ENCODE assay signal across 8 cellular contexts in the genomic region with DNA sequence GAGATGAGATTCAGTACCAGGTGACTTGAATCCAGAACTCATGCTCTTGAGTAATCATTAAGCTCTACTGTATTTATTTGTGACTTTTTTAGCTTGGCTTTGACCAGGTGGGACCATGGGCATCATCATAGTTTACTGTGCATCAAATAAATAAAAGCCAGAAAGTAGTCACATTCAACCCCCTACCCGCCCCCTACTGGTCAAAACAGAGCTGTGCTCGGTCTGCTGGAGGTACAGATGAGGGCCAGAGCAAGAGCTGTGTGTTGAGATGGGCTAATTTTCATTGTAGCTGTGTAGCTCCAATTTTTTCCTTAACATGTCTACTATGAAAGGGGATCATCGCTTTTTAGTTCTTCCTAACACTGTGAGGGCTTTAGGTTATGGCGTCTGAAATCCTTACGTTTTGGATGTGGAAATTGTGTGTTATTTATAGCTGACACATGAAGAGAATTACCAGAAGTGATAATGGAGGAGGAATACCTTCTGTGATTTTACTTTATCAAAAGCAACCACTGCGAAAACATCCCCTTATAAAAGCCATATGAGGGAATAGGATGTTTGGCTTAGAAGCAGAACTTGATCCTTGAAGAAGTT.
A peak's percentile ranks its signal among the peaks of the same experiment; 100 is the strongest.
DNase-seq lines count a peak whose midpoint lies in the region; ATAC-seq lines count a peak whose summit lies in the region.

No MANE protein-coding gene starts in this region.

- WGBS in mesenchymal stem cell: 69% methylated on average over 4 of the region's 6 CpGs
- WGBS in neuronal stem cell (ENCODE audit: extremely low coverage in 2 of 2, insufficient read length in 2 of 2, insufficient replicate concordance in 1 of 2), 2 donors: no CpG with 5 or more reads among the region's 6 CpGs

- H3K9me3 Mint-ChIP-seq in activated naive CD8-positive, alpha-beta T cell treated with anti-CD3 and anti-CD28 coated beads for 36 hours: no peaks in the 10 kb centered on the region

- H2BK12ac ChIP-seq in mesenchymal stem cell (ENCODE audit: low read length in 2 of 2) (no peak overlapping the region), neuronal stem cell (ENCODE audit: low read length) (no peak overlapping the region)

- no peak overlapping the region for H3K4me3 Mint-ChIP-seq in activated naive CD8-positive, alpha-beta T cell treated with anti-CD3 and anti-CD28 coated beads for 36 hours

- H2AK5ac ChIP-seq in mesenchymal stem cell (ENCODE audit: low read length, severe bottlenecking) (no peak overlapping the region), neuronal stem cell (ENCODE audit: low read depth, low read length) (no peak overlapping the region)

- H4K91ac ChIP-seq in mesenchymal stem cell (ENCODE audit: low read length): no peak overlapping the region
- no peak overlapping the region for H4K91ac ChIP-seq in neuronal stem cell (ENCODE audit: low read depth, low read length, poor library complexity)

- H3K4ac ChIP-seq in mesenchymal stem cell (ENCODE audit: low read depth in 1 of 2, low read length in 2 of 2): no peak overlapping the region
- no peak overlapping the region for H3K4ac ChIP-seq in neuronal stem cell (ENCODE audit: low read length)

- H3K18ac ChIP-seq in mesenchymal stem cell (ENCODE audit: low read depth in 1 of 2, low read length in 2 of 2) (no peak overlapping the region), neuronal stem cell (ENCODE audit: low read length) (no peak overlapping the region)

- H3K23ac ChIP-seq in mesenchymal stem cell (ENCODE audit: low read length in 2 of 2) (no peak overlapping the region), neuronal stem cell (ENCODE audit: low read depth, low read length, poor library complexity) (no peak overlapping the region)

- H3K79me1 ChIP-seq in mesenchymal stem cell (replicated peaks; ENCODE audit: low read length, poor library complexity, severe bottlenecking) (peaks cover 24% of the 10 kb centered on the region), neuronal stem cell (ENCODE audit: low read depth, low read length) (peaks cover 2% of the 10 kb centered on the region)

- peak; percentile 50 for ATAC-seq in HG02973 (IDR thresholded peaks at IDR 0.05; ENCODE audit: unreplicated experiment)

- H3K36me3 Mint-ChIP-seq in activated naive CD8-positive, alpha-beta T cell treated with anti-CD3 and anti-CD28 coated beads for 36 hours: no peaks in the 10 kb centered on the region

- H3K4me2 ChIP-seq in mesenchymal stem cell (ENCODE audit: low read length, poor library complexity, severe bottlenecking): no peak overlapping the region
- H3K4me2 ChIP-seq in neuronal stem cell (ENCODE audit: insufficient read depth, low read length, poor library complexity, severe bottlenecking): no peak overlapping the region

- H3K27me3 ChIP-seq in mesenchymal stem cell (ENCODE audit: control insufficient read depth in 1 of 2, insufficient read depth in 1 of 2, low read length in 2 of 2) (no peaks in the 10 kb centered on the region), neuronal stem cell (ENCODE audit: control insufficient read depth in 3 of 3, insufficient read depth in 3 of 3, low read depth in 1 of 3, low read length in 3 of 3) (no peaks in the 10 kb centered on the region)

- H2AFZ ChIP-seq in mesenchymal stem cell (ENCODE audit: low read depth, low read length): no peak overlapping the region
- no peak overlapping the region for H2AFZ ChIP-seq in neuronal stem cell (ENCODE audit: low read length)

- H3K4me3 ChIP-seq in mesenchymal stem cell (ENCODE audit: insufficient read depth in 1 of 2, low read depth in 1 of 2, low read length in 2 of 2) (no peak overlapping the region), neuronal stem cell (ENCODE audit: low read length in 2 of 2) (no peak overlapping the region)

- no peak overlapping the region for H3K9ac ChIP-seq in mesenchymal stem cell (ENCODE audit: low read length)
- H3K9ac ChIP-seq in neuronal stem cell (ENCODE audit: low read depth, low read length, poor library complexity): no peak overlapping the region

- H2BK15ac ChIP-seq in mesenchymal stem cell (ENCODE audit: low read depth, poor library complexity, severe bottlenecking) (no peak overlapping the region), neuronal stem cell (ENCODE audit: low read length) (no peak overlapping the region)

- DNase-seq in SIG-M5 treated with dmso at 0.1 percent for 504 hours (lab: John Stamatoyannopoulos, UW; ENCODE audit: unreplicated experiment) (peak; percentile 51), SIG-M5 (lab: John Stamatoyannopoulos, UW) (no peak), mesenchymal stem cell (peak; percentile 27), T1000 (lab: John Stamatoyannopoulos, UW) (no peak), NCI-H446 treated with DMSO at 0.1 percent for 48 hours (lab: John Stamatoyannopoulos, UW) (no peak), neuronal stem cell (ENCODE audit: low spot score) (no peak)
- DNase-seq in activated naive CD8-positive, alpha-beta T cell treated with anti-CD3 and anti-CD28 coated beads for 36 hours: peak; percentile 3

- no peaks in the 10 kb centered on the region for H3K27me3 Mint-ChIP-seq in activated naive CD8-positive, alpha-beta T cell treated with anti-CD3 and anti-CD28 coated beads for 36 hours

- H3K9me3 ChIP-seq in mesenchymal stem cell (ENCODE audit: control insufficient read depth, low read length) (peaks cover 10% of the 10 kb centered on the region), neuronal stem cell (replicated peaks in 1 of 2; ENCODE audit: control insufficient read depth in 2 of 2, insufficient read depth in 1 of 2, low read depth in 1 of 2, low read length in 2 of 2) (peaks cover 4 to 5% of the 10 kb centered on the region in 2 donors)

- H2BK120ac ChIP-seq in mesenchymal stem cell (ENCODE audit: low read depth, low read length) (no peak overlapping the region), neuronal stem cell (ENCODE audit: low read depth, low read length) (no peak overlapping the region)

- no peak overlapping the region for H3K27ac Mint-ChIP-seq in activated naive CD8-positive, alpha-beta T cell treated with anti-CD3 and anti-CD28 coated beads for 36 hours

- no peak overlapping the region for H3K14ac ChIP-seq in mesenchymal stem cell (ENCODE audit: low read length in 2 of 2)
- H3K14ac ChIP-seq in neuronal stem cell (ENCODE audit: low read length): no peak overlapping the region

- H3K27ac ChIP-seq in mesenchymal stem cell (ENCODE audit: low read length, poor library complexity, severe bottlenecking) (no peak overlapping the region), neuronal stem cell (replicated peaks; ENCODE audit: low read length) (no peak overlapping the region)

- no peak overlapping the region for H2BK5ac ChIP-seq in mesenchymal stem cell (ENCODE audit: low read depth, low read length, poor library complexity, severe bottlenecking)
- no peak overlapping the region for H2BK5ac ChIP-seq in neuronal stem cell (ENCODE audit: low read length)

- H3K4me1 ChIP-seq in mesenchymal stem cell (ENCODE audit: control insufficient read depth, insufficient read depth, low read depth, low read length) (no peaks in the 10 kb centered on the region), neuronal stem cell (ENCODE audit: control insufficient read depth in 2 of 2, insufficient read depth in 1 of 2, low read depth in 1 of 2, low read length in 2 of 2) (no peaks in the 10 kb centered on the region)

- no peaks in the 10 kb centered on the region for H3K4me1 Mint-ChIP-seq in activated naive CD8-positive, alpha-beta T cell treated with anti-CD3 and anti-CD28 coated beads for 36 hours

- peaks cover 3 to 8% of the 10 kb centered on the region in 2 experiments for H3K36me3 ChIP-seq in mesenchymal stem cell (ENCODE audit: control insufficient read depth in 1 of 2, insufficient read depth in 2 of 2, low read depth in 1 of 2, low read length in 2 of 2)
- H3K36me3 ChIP-seq in neuronal stem cell (replicated peaks in 1 of 2; ENCODE audit: control insufficient read depth in 2 of 2, insufficient read depth in 2 of 2, low read length in 2 of 2): peaks cover 0 to 1% of the 10 kb centered on the region in 2 donors

- H4K8ac ChIP-seq in mesenchymal stem cell (ENCODE audit: low read length) (no peak overlapping the region), neuronal stem cell (ENCODE audit: low read depth, low read length) (no peak overlapping the region)

Comparison
In these comparisons a context has a peak if more than half of its experiments do, and no peak if none do; other contexts are left out.
1. DNase-seq: peak in SIG-M5 treated with dmso at 0.1 percent for 504 hours (single experiment), activated naive CD8-positive, alpha-beta T cell treated with anti-CD3 and anti-CD28 coated beads for 36 hours (single experiment) and mesenchymal stem cell (single experiment); none in SIG-M5 (single experiment), T1000 (single experiment), NCI-H446 treated with DMSO at 0.1 percent for 48 hours (single experiment) and neuronal stem cell (single experiment).